Comparison of ENCODE assay signal across 20 cellular contexts in the genomic region with DNA sequence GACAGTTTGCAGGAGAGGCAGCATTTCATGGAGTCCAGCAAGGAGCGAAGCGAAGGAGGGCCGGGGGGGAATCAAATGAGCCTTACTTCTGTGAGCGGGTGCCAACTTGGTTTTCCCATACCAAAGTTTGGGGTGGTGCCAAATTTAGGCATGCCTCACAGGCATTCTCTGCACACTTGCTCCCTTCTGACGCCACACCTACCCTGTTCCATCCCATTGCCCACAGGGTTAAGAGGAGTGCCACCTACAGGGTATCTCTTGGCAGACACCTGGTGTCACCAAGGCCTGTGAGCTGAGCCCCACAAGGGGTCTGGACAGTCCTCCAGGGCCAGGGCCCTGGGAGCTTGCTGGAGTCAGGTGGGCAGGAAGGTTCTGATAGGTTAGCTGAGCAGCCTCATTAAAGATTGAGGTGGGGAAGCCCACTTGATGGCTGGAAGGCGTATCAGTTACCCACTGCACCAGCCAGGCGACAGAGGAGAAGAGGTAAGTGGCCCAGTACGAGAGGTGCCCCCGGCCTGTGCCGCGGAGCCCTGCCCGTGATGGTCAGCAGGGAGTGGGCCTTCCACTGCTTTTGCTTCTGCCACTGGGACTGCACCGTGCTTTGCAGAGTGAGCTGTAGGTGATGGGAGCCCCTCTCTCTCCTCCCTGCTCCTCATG. TPM values are rescaled to one million over a fixed set of nuclear protein-coding genes. Genes with fewer than 3 reads are reported as not detected.
DNase-seq lines count a peak whose midpoint lies in the region; ATAC-seq and TF ChIP-seq lines count a peak whose summit lies in the region.
"Had no signal": no experiment of that assay in that cellular context is flagged by ENCODE, and none has a peak within 500 bp of the region (broad histone marks: within the 10 kb centered on the region; RNA-seq: fewer than 3 reads in every experiment).

No MANE protein-coding gene starts in this region.

- H3K27ac Mint-ChIP-seq in activated T-cell treated with anti-CD3 and anti-CD28 coated beads, Interleukin-2, amount 50 U/mL, for 24 hours = peak overlapping the region; percentile 93
- H3K27ac Mint-ChIP-seq in activated CD8-positive, alpha-beta T cell treated with anti-CD3 and anti-CD28 coated beads for 36 hours = peak overlapping the region; percentile 61
- peak overlapping the region in 5 of 6 donors; percentile 39 to 64 (median 55) for H3K27ac Mint-ChIP-seq in immature natural killer cell
- H3K27ac Mint-ChIP-seq in stimulated activated naive CD8-positive, alpha-beta T cell treated with anti-CD3 and anti-CD28 coated beads, Interleukin-15, amount 100 ng/mL, for 72 hours = peak overlapping the region; percentile 61 to 66
- H3K27ac Mint-ChIP-seq: nephron progenitor cell had no signal

- H3K4me3 Mint-ChIP-seq in activated T-cell treated with anti-CD3 and anti-CD28 coated beads, Interleukin-2, amount 50 U/mL, for 24 hours = no peak overlapping the region
- no peak overlapping the region for H3K4me3 Mint-ChIP-seq in activated CD8-positive, alpha-beta T cell treated with anti-CD3 and anti-CD28 coated beads for 36 hours
- H3K4me3 Mint-ChIP-seq in immature natural killer cell = no peak overlapping the region
- no peak overlapping the region for H3K4me3 Mint-ChIP-seq in stimulated activated naive CD8-positive, alpha-beta T cell treated with anti-CD3 and anti-CD28 coated beads, Interleukin-15, amount 100 ng/mL, for 72 hours
- H3K4me3 Mint-ChIP-seq: nephron progenitor cell had no signal

- peak; percentile 15 for ATAC-seq in activated CD8-positive, alpha-beta T cell treated with anti-CD3 and anti-CD28 coated beads for 36 hours
- no peak for ATAC-seq in stimulated activated naive CD8-positive, alpha-beta T cell treated with anti-CD3 and anti-CD28 coated beads, Interleukin-15, amount 100 ng/mL, for 72 hours
- ATAC-seq: Right ventricle myocardium inferior had no signal

- CTCF ChIA-PET in activated CD8-positive, alpha-beta T cell treated with anti-CD3 and anti-CD28 coated beads for 36 hours (lab: Charles Lee) = interaction anchor here (1.5 to 29.8 kb wide), 3 partner anchors 13 to 79 kb away, joined by 4 to 913 read pairs (median 5); a partner anchor contains a TSS

- peaks cover 50% of the 10 kb centered on the region for H3K4me1 Mint-ChIP-seq in activated T-cell treated with anti-CD3 and anti-CD28 coated beads, Interleukin-2, amount 50 U/mL, for 24 hours (ENCODE audit: low read depth)
- H3K4me1 Mint-ChIP-seq in activated CD8-positive, alpha-beta T cell treated with anti-CD3 and anti-CD28 coated beads for 36 hours (ENCODE audit: low read depth) = peaks cover 49% of the 10 kb centered on the region
- H3K4me1 Mint-ChIP-seq in immature natural killer cell = peaks cover 50 to 78% of the 10 kb centered on the region in 2 donors
- peaks cover 85% of the 10 kb centered on the region for H3K4me1 Mint-ChIP-seq in stimulated activated naive CD8-positive, alpha-beta T cell treated with anti-CD3 and anti-CD28 coated beads, Interleukin-15, amount 100 ng/mL, for 72 hours

- POLR2A ChIA-PET in activated CD8-positive, alpha-beta T cell treated with anti-CD3 and anti-CD28 coated beads for 36 hours (lab: Charles Lee) = interaction anchor here (1.1 to 27.2 kb wide), 3 partner anchors 8 to 39 kb away, joined by 4 to 840 read pairs (median 9); a partner anchor contains a TSS

- no peak for TF ChIP-seq CTCF in activated CD8-positive, alpha-beta T cell treated with anti-CD3 and anti-CD28 coated beads for 36 hours (IDR thresholded peaks at IDR 0.05)

- DNase-seq in activated T-cell treated with anti-CD3 and anti-CD28 coated beads, Interleukin-2, amount 50 U/mL, for 24 hours = no peak
- no peak for DNase-seq in activated T-cell treated with anti-CD3 and anti-CD28 coated beads, Interleukin-2, amount 50 U/mL, for 48 hours
- DNase-seq in activated CD8-positive, alpha-beta T cell treated with anti-CD3 and anti-CD28 coated beads for 36 hours = no peak
- no peak for DNase-seq in immature natural killer cell
- no peak for DNase-seq in stimulated activated naive CD8-positive, alpha-beta T cell treated with anti-CD3 and anti-CD28 coated beads, Interleukin-15, amount 100 ng/mL, for 72 hours
- DNase-seq in activated CD8-positive, alpha-beta memory T cell treated with anti-CD3 and anti-CD28 coated beads, Interleukin-2, amount 50 U/mL, for 48 hours = no peak
- no peak for DNase-seq in effector CD4-positive, alpha-beta T cell
- DNase-seq in activated effector memory CD4-positive, alpha-beta T cell treated with Interleukin-2 at 50 U/mL for 16 hours = no peak
- DNase-seq: activated CD4-positive, alpha-beta T cell treated with anti-CD3 and anti-CD28 coated beads, Interleukin-2, amount 50 U/mL, for 48 hours; aorta; DMS53; GOT3; IMR-90; islet precursor cell; mesendoderm; MG63; NCI-H446 treated with DMSO at 0.1 percent for 48 hours; nephron progenitor cell; transverse colon had no signal

- no peaks in the 10 kb centered on the region for H3K27me3 Mint-ChIP-seq in activated T-cell treated with anti-CD3 and anti-CD28 coated beads, Interleukin-2, amount 50 U/mL, for 24 hours
- H3K27me3 Mint-ChIP-seq in activated CD8-positive, alpha-beta T cell treated with anti-CD3 and anti-CD28 coated beads for 36 hours = no peaks in the 10 kb centered on the region
- peaks cover 0 to 6% (median 0%) of the 10 kb centered on the region in 3 donors for H3K27me3 Mint-ChIP-seq in immature natural killer cell (ENCODE audit: low read depth in 3 of 3)
- no peaks in the 10 kb centered on the region for H3K27me3 Mint-ChIP-seq in stimulated activated naive CD8-positive, alpha-beta T cell treated with anti-CD3 and anti-CD28 coated beads, Interleukin-15, amount 100 ng/mL, for 72 hours

- H3K36me3 Mint-ChIP-seq in activated T-cell treated with anti-CD3 and anti-CD28 coated beads, Interleukin-2, amount 50 U/mL, for 24 hours (ENCODE audit: low read depth) = peaks cover 89% of the 10 kb centered on the region
- H3K36me3 Mint-ChIP-seq in activated CD8-positive, alpha-beta T cell treated with anti-CD3 and anti-CD28 coated beads for 36 hours (ENCODE audit: low read depth) = peaks cover 50% of the 10 kb centered on the region
- H3K36me3 Mint-ChIP-seq in immature natural killer cell = peaks cover 4 to 36% (median 14%) of the 10 kb centered on the region in 3 donors

- intact Hi-C loops in activated CD8-positive, alpha-beta T cell treated with anti-CD3 and anti-CD28 coated beads for 36 hours (cut with micrococcal nuclease) = no loop called here

- no peaks in the 10 kb centered on the region for H3K9me3 Mint-ChIP-seq in activated T-cell treated with anti-CD3 and anti-CD28 coated beads, Interleukin-2, amount 50 U/mL, for 24 hours
- no peaks in the 10 kb centered on the region for H3K9me3 Mint-ChIP-seq in activated CD8-positive, alpha-beta T cell treated with anti-CD3 and anti-CD28 coated beads for 36 hours
- no peaks in the 10 kb centered on the region for H3K9me3 Mint-ChIP-seq in immature natural killer cell
- H3K9me3 Mint-ChIP-seq in stimulated activated naive CD8-positive, alpha-beta T cell treated with anti-CD3 and anti-CD28 coated beads, Interleukin-15, amount 100 ng/mL, for 72 hours = no peaks in the 10 kb centered on the region
- H3K9me3 Mint-ChIP-seq: nephron progenitor cell had no signal

RNA-seq across cellular contexts. Expression of a gene that starts 45.2 kb away (rescaled TPM):
- total RNA-seq in activated CD8-positive, alpha-beta T cell treated with anti-CD3 and anti-CD28 coated beads for 36 hours = 1 to 10 TPM; 2.6 to 3.1 TPM
- 10 to 100 TPM in 2 of 3 donors, 1 to 10 TPM in 1; 7.8 to 21.7 (median 12.1) TPM for polyA plus RNA-seq in immature natural killer cell
- total RNA-seq: IMR-90, Right ventricle myocardium inferior had no signal
- polyA plus RNA-seq: IMR-90 had no signal

RNA-seq across cellular contexts. Expression of a gene that starts 49.0 kb away (rescaled TPM):
- 100 to 1,000 TPM; 340 to 351 TPM for total RNA-seq in activated CD8-positive, alpha-beta T cell treated with anti-CD3 and anti-CD28 coated beads for 36 hours
- 100 to 1,000 TPM in 1 of 3 donors, 10 to 100 TPM in 2; 56.8 to 135 (median 76.3) TPM for polyA plus RNA-seq in immature natural killer cell
